In genomic region chr20:10314198-10314597, GRCh38 we compare ENCODE assay signal across 1 cellular context.
TF ChIP-seq lines count a peak whose summit lies in the region.

No MANE protein-coding gene starts in this region.

TF ChIP-seq in HEK293, 187 proteins besides CTCF, POLR2A, EP300 and RAD21 (continued from another document):
- TF ChIP-seq SP7 (tag by site-specific recombination; IDR thresholded peaks at IDR 0.05) (no peak), ZNF280C (tag by site-specific recombination; IDR thresholded peaks at IDR 0.05) (no peak)
